In genomic region chr22:40364431-40364830, GRCh38 we compare ENCODE assay signal across 13 cellular contexts.
"Had no signal": no experiment of that assay in that cellular context is flagged by ENCODE, and none has a peak within 500 bp of the region (broad histone marks: within the 10 kb centered on the region; RNA-seq: fewer than 3 reads in every experiment).

No MANE protein-coding gene starts in this region.

- H3K9me3 Mint-ChIP-seq: neural progenitor cell; stimulated activated naive CD8-positive, alpha-beta T cell treated with anti-CD3 and anti-CD28 coated beads, Interleukin-15, amount 100 ng/mL, for 72 hours had no signal

- H3K27ac Mint-ChIP-seq: neural progenitor cell had no signal

- H3K4me1 Mint-ChIP-seq: neural progenitor cell had no signal

- ATAC-seq: gastroesophageal sphincter; pancreas; stimulated activated naive CD8-positive, alpha-beta T cell treated with anti-CD3 and anti-CD28 coated beads, Interleukin-15, amount 100 ng/mL, for 72 hours had no signal

- H3K27me3 Mint-ChIP-seq: stimulated activated naive CD8-positive, alpha-beta T cell treated with anti-CD3 and anti-CD28 coated beads, Interleukin-15, amount 100 ng/mL, for 72 hours had no signal

- DNase-seq: activated CD4-positive, CD25-positive, alpha-beta regulatory T cell; activated CD8-positive, alpha-beta memory T cell treated with anti-CD3 and anti-CD28 coated beads, Interleukin-2, amount 50 U/mL, for 48 hours; colonic mucosa; effector CD4-positive, alpha-beta T cell; left ventricle myocardium inferior; mesendoderm; pancreas; SK-N-SH; stimulated activated CD4-positive, alpha-beta T cell treated with anti-CD3 and anti-CD28 coated beads, Interleukin-4, amount 100 ng/mL, for 1 hour; stimulated activated CD8-positive, alpha-beta memory T cell treated with anti-CD3 and anti-CD28 coated beads, Interleukin-4, amount 100 ng/mL, for 48 hours; stimulated activated naive CD8-positive, alpha-beta T cell treated with anti-CD3 and anti-CD28 coated beads, Interleukin-15, amount 100 ng/mL, for 72 hours had no signal

- H3K4me3 Mint-ChIP-seq: neural progenitor cell; stimulated activated naive CD8-positive, alpha-beta T cell treated with anti-CD3 and anti-CD28 coated beads, Interleukin-15, amount 100 ng/mL, for 72 hours had no signal
